In the genomic region with DNA sequence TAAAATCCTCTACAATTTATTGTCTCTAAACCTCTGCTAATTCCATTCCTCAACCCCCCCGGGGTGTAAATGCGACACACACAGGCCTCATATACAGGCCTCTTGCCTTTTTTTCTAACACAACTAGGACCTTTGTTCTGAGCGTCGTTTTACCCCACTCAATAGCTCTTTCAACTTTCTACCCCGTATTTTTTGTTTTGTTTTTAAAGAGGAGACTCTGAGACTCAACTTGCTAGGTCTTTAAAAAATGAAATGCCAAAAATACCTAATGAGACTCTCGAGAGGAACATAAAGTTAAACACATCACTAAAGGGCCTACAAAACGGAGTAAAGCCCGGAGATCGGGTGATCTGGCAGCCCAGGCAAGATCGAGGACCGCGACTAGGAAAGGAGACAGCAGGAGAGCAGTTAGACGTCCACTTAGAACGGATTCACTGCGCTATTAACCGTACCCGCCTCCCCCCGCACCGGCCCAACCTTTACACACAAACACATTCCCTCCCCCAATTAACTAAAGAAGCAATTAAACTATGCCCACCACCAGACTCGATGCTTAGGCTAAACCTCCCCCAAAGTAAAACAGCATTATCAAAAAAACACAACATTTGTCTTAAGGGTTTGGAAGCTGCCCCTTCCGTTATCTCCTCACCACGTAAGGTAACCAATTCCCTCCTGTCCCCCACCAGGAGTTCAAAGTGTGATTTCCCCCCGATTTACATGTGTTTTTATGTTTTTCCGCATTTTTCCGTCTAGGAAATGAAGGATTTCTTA, we compare ENCODE assay signal across 8 cellular contexts. TPM values are rescaled to one million over a fixed set of nuclear protein-coding genes. Genes with fewer than 3 reads are reported as not detected.
DNase-seq lines count a peak whose midpoint lies in the region; ATAC-seq and TF ChIP-seq lines count a peak whose summit lies in the region.

No MANE protein-coding gene starts in this region.

- H3K79me2 ChIP-seq in Karpas-422 (ENCODE audit: low read length), result peaks cover 70% of the 10 kb centered on the region

- H3K36me3 Mint-ChIP-seq in activated T-helper 1 cell treated with anti-CD3 and anti-CD28 coated beads, Interleukin-12 subunit alpha, Interleukin-12 subunit beta, Interleukin-2, Interleukin-4 antibody, amounts not matched to agents 30 ng/mL and 10 ng/mL and 1 ng/mL, durations not matched to agents 14 hours and 24 hours and 36 hours (ENCODE audit: low read depth), result peaks cover 23% of the 10 kb centered on the region

- no peaks in the 10 kb centered on the region for H3K27me3 Mint-ChIP-seq in activated T-helper 1 cell treated with anti-CD3 and anti-CD28 coated beads, Interleukin-12 subunit alpha, Interleukin-12 subunit beta, Interleukin-2, Interleukin-4 antibody, amounts not matched to agents 30 ng/mL and 10 ng/mL and 1 ng/mL, durations not matched to agents 14 hours and 24 hours and 36 hours (ENCODE audit: insufficient read depth)

- peak overlapping the region; percentile 95 for H3K27ac Mint-ChIP-seq in activated T-helper 1 cell treated with anti-CD3 and anti-CD28 coated beads, Interleukin-12 subunit alpha, Interleukin-12 subunit beta, Interleukin-2, Interleukin-4 antibody, amounts not matched to agents 30 ng/mL and 10 ng/mL and 1 ng/mL, durations not matched to agents 14 hours and 24 hours and 36 hours

- TF ChIP-seq CTCF in foreskin fibroblast (IDR thresholded peaks at IDR 0.05; ENCODE audit: low read depth, low read length), result no peak
- TF ChIP-seq CTCF in psoas muscle (IDR thresholded peaks at IDR 0.05), result no peak

- no peak for ATAC-seq in psoas muscle
- no peak for ATAC-seq in HG02840 (IDR thresholded peaks at IDR 0.05; ENCODE audit: low FRiP score, unreplicated experiment)

- no peak for DNase-seq in Karpas-422
- DNase-seq in activated T-helper 1 cell treated with anti-CD3 and anti-CD28 coated beads, Interleukin-12 subunit alpha, Interleukin-12 subunit beta, Interleukin-2, Interleukin-4 antibody, amounts not matched to agents 30 ng/mL and 10 ng/mL and 1 ng/mL, durations not matched to agents 14 hours and 24 hours and 36 hours (ENCODE audit: low spot score), result no peak
- peak in 1 of 2 donors; percentile 20 for DNase-seq in foreskin fibroblast
- DNase-seq in psoas muscle, result no peak
- no peak for DNase-seq in DMS153 treated with DMSO at 0.1 percent for 48 hours (lab: John Stamatoyannopoulos, UW; ENCODE audit: unreplicated experiment)
- no peak for DNase-seq in SK-N-DZ (ENCODE audit: low spot score)

- H3K9ac ChIP-seq in BLaER1, result peak overlapping the region; percentile 95
- peak overlapping the region; percentile 93 for H3K9ac ChIP-seq in Karpas-422 (ENCODE audit: low read length)

- peak overlapping the region; percentile 97 for H3K4me2 ChIP-seq in BLaER1
- peak overlapping the region; percentile 97 for H3K4me2 ChIP-seq in Karpas-422 (ENCODE audit: low read depth, low read length, poor library complexity, severe bottlenecking)

- peaks cover 21% of the 10 kb centered on the region for H3K36me3 ChIP-seq in BLaER1
- peaks cover 14% of the 10 kb centered on the region for H3K36me3 ChIP-seq in Karpas-422 (ENCODE audit: insufficient read depth, low read length)
- no peaks in the 10 kb centered on the region for H3K36me3 ChIP-seq in psoas muscle (ENCODE audit: insufficient read depth in 1 of 2, low read depth in 1 of 2)

- WGBS in psoas muscle, 3 donors, result 5 to 10% (median 5%) methylated on average over 25 of the region's 25 CpGs

- H3K4me1 ChIP-seq in BLaER1 (peaks cover 36% of the 10 kb centered on the region), Karpas-422 (ENCODE audit: low read length) (peaks cover 24% of the 10 kb centered on the region), psoas muscle (peaks cover 14% of the 10 kb centered on the region)

- peak overlapping the region; percentile 95 for H3K27ac ChIP-seq in BLaER1
- H3K27ac ChIP-seq in Karpas-422 (ENCODE audit: low read length), result peak overlapping the region; percentile 89
- peak overlapping the region; percentile 97 for H3K27ac ChIP-seq in psoas muscle

- H3K4me3 Mint-ChIP-seq in activated T-helper 1 cell treated with anti-CD3 and anti-CD28 coated beads, Interleukin-12 subunit alpha, Interleukin-12 subunit beta, Interleukin-2, Interleukin-4 antibody, amounts not matched to agents 30 ng/mL and 10 ng/mL and 1 ng/mL, durations not matched to agents 14 hours and 24 hours and 36 hours, result peak overlapping the region; percentile 94

- intact Hi-C loops in activated T-helper 1 cell treated with anti-CD3 and anti-CD28 coated beads, Interleukin-12 subunit alpha, Interleukin-12 subunit beta, Interleukin-2, Interleukin-4 antibody, amounts not matched to agents 30 ng/mL and 10 ng/mL and 1 ng/mL, durations not matched to agents 14 hours and 24 hours and 36 hours (cut with micrococcal nuclease), result loop anchor here (1.0 to 10.0 kb wide), 4 partner anchors 9 to 1545 kb away; a partner anchor contains a TSS
- intact Hi-C loops in psoas muscle (cut with DNase I), result loop anchor here in 1 of 2 donors (5.0 kb wide), 1 partner anchor 118 kb away; no protein-coding TSS in a partner anchor

- H4K20me1 ChIP-seq in BLaER1 (peaks cover 56% of the 10 kb centered on the region), Karpas-422 (ENCODE audit: insufficient read depth, low read depth, low read length) (peaks cover 7% of the 10 kb centered on the region; the same call in 1 of the 2 replicates)

- H3K27me3 ChIP-seq in BLaER1 (no peaks in the 10 kb centered on the region), Karpas-422 (ENCODE audit: low read length) (no peaks in the 10 kb centered on the region), psoas muscle (ENCODE audit: insufficient read depth in 3 of 3, low read length in 2 of 3) (no peaks in the 10 kb centered on the region)

- no peak overlapping the region for H2AFZ ChIP-seq in Karpas-422 (ENCODE audit: low read length)

- peaks cover 41% of the 10 kb centered on the region for H3K4me1 Mint-ChIP-seq in activated T-helper 1 cell treated with anti-CD3 and anti-CD28 coated beads, Interleukin-12 subunit alpha, Interleukin-12 subunit beta, Interleukin-2, Interleukin-4 antibody, amounts not matched to agents 30 ng/mL and 10 ng/mL and 1 ng/mL, durations not matched to agents 14 hours and 24 hours and 36 hours (ENCODE audit: low read depth)

- H3K9me3 ChIP-seq in BLaER1, result no peaks in the 10 kb centered on the region
- no peaks in the 10 kb centered on the region for H3K9me3 ChIP-seq in Karpas-422 (ENCODE audit: low read length)
- no peaks in the 10 kb centered on the region for H3K9me3 ChIP-seq in psoas muscle

- no peaks in the 10 kb centered on the region for H3K9me3 Mint-ChIP-seq in activated T-helper 1 cell treated with anti-CD3 and anti-CD28 coated beads, Interleukin-12 subunit alpha, Interleukin-12 subunit beta, Interleukin-2, Interleukin-4 antibody, amounts not matched to agents 30 ng/mL and 10 ng/mL and 1 ng/mL, durations not matched to agents 14 hours and 24 hours and 36 hours

- no peaks in the 10 kb centered on the region for H3K9me2 ChIP-seq in Karpas-422 (replicated peaks; ENCODE audit: insufficient read depth, low read length)

- H3K4me3 ChIP-seq in BLaER1, result peak overlapping the region; percentile 97
- H3K4me3 ChIP-seq in Karpas-422 (ENCODE audit: low read length), result peak overlapping the region; percentile 86
- H3K4me3 ChIP-seq in foreskin fibroblast (ENCODE audit: low read depth in 1 of 2, low read length in 2 of 2), result peak overlapping the region; percentile 87 to 88
- H3K4me3 ChIP-seq in psoas muscle, result peak overlapping the region; percentile 76

RNA-seq across cellular contexts. Expression of a gene that starts 1.6 kb away (rescaled TPM):
- 187 and 194 TPM in 2 replicates for total RNA-seq in Karpas-422 (2014; rRNA removed; shearing (Covaris generic); ENCODE audit: low replicate concordance)
- total RNA-seq in activated T-helper 1 cell treated with anti-CD3 and anti-CD28 coated beads, Interleukin-12 subunit alpha, Interleukin-12 subunit beta, Interleukin-2, Interleukin-4 antibody, amounts not matched to agents 30 ng/mL and 10 ng/mL and 1 ng/mL, durations not matched to agents 14 hours and 24 hours and 36 hours, result 244 and 253 TPM in 2 replicates
- total RNA-seq in psoas muscle, result 100 to 1,000 TPM; 224 to 297 (median 255) TPM
- 100 to 1,000 TPM in 1 of 3 donors, 10 to 100 TPM in 2; 27.5 to 106 (median 51.8) TPM for polyA plus RNA-seq in psoas muscle
- polyA plus RNA-seq in SK-N-DZ (2014; cell fraction: cytosol; rRNA removed), result 30.1 and 34.2 TPM in 2 replicates
- polyA plus RNA-seq in SK-N-DZ (2014; cell fraction: nucleus; rRNA removed), result 49.9 and 57.4 TPM in 2 replicates

RNA-seq across cellular contexts. Expression of a gene that starts 2.1 kb away (rescaled TPM):
- 0.11 and 2.6 TPM in 2 replicates for total RNA-seq in Karpas-422 (2014; rRNA removed; shearing (Covaris generic); ENCODE audit: low replicate concordance)
- 0.31 and 0.42 TPM in 2 replicates for total RNA-seq in activated T-helper 1 cell treated with anti-CD3 and anti-CD28 coated beads, Interleukin-12 subunit alpha, Interleukin-12 subunit beta, Interleukin-2, Interleukin-4 antibody, amounts not matched to agents 30 ng/mL and 10 ng/mL and 1 ng/mL, durations not matched to agents 14 hours and 24 hours and 36 hours
- total RNA-seq in psoas muscle, result 1 to 10 TPM in 1 of 4 donors, under 1 TPM in 3; 0.49 to 1.2 (median 0.97) TPM
- polyA plus RNA-seq in psoas muscle, result under 1 TPM; 0.21 to 0.60 (median 0.44) TPM
- 2.5 and 4.5 TPM in 2 replicates for polyA plus RNA-seq in SK-N-DZ (2014; cell fraction: cytosol; rRNA removed)
- polyA plus RNA-seq in SK-N-DZ (2014; cell fraction: nucleus; rRNA removed), result 2.5 and 3.4 TPM in 2 replicates
